ENCODE assay signal across 23 cellular contexts in genomic region chr5:75948441-75948840, GRCh38.
DNase-seq lines count a peak whose midpoint lies in the region; ATAC-seq, FAIRE-seq and TF ChIP-seq lines count a peak whose summit lies in the region.
"Had no signal": no experiment of that assay in that cellular context is flagged by ENCODE, and none has a peak within 500 bp of the region (broad histone marks: within the 10 kb centered on the region; RNA-seq: fewer than 3 reads in every experiment).

No MANE protein-coding gene starts in this region.

- TF ChIP-seq RAD21 in K562 (CRISPR knock-in tag; conservative IDR thresholded peaks at IDR 0.05 in 1 of 2, IDR thresholded peaks at IDR 0.05 in 1 of 2): no peak

- TF ChIP-seq POLR2A in GM12891 (IDR thresholded peaks at IDR 0.05; ENCODE audit: low read depth, low read length) (no peak), NB4 (IDR thresholded peaks at IDR 0.05; ENCODE audit: extremely low read depth, insufficient read length) (no peak), K562 (conservative IDR thresholded peaks at IDR 0.05) (no peak)

- no peaks in the 10 kb centered on the region for H3K79me2 ChIP-seq in K562 (ENCODE audit: control insufficient read depth, insufficient read depth, low read length)

- H3K9ac ChIP-seq in K562 (ENCODE audit: insufficient read depth in 1 of 2, low read depth in 2 of 2, low read length in 2 of 2): no peak overlapping the region

- DNase-seq in GM12891 (ENCODE audit: insufficient read length, low spot score) (no peak), NB4 (ENCODE audit: low read depth) (peak; percentile 15), SIG-M5 (lab: John Stamatoyannopoulos, UW) (peak; percentile 26), K562 (ENCODE audit: extremely low read depth in 1 of 4, low spot score in 3 of 4) (no peak), GM03348 (ENCODE audit: low spot score) (no peak), pons (ENCODE audit: low spot score) (no peak), COR-L47 (lab: John Stamatoyannopoulos, UW) (no peak)
- DNase-seq: 8988T; C1 segment of cervical spinal cord; Calu3; CD8-positive, alpha-beta T cell; DMS153; GOT3; HCEC 1CT; MG63; NCI-H1105 treated with DMSO at 0.1 percent for 48 hours; NCI-H1694; NCI-H2081; NCI-H2171 treated with DMSO at 0.1 percent for 48 hours; NCI-H446; NCI-H526; Peyer's patch; T-helper 2 cell had no signal

- CTCF ChIA-PET in K562 (lab: Yijun Ruan, JAX; ENCODE audit: low intra/inter-chr PET ratio): no interaction called here

- no peaks in the 10 kb centered on the region for H3K4me1 ChIP-seq in K562 (replicated peaks in 1 of 2; ENCODE audit: control insufficient read depth in 2 of 2, insufficient read depth in 2 of 2, low read length in 2 of 2)
- H3K4me1 ChIP-seq: Peyer's patch had no signal

- H3K36me3 ChIP-seq in K562 (ENCODE audit: control insufficient read depth, insufficient read depth, low read length): no peaks in the 10 kb centered on the region
- H3K36me3 ChIP-seq: MG63, Peyer's patch had no signal

- no peak for ATAC-seq in K562
- ATAC-seq: CD8-positive, alpha-beta T cell had no signal

- H3K27me3 ChIP-seq in K562 (ENCODE audit: control insufficient read depth in 2 of 2, insufficient read depth in 2 of 2, low read length in 2 of 2): no peaks in the 10 kb centered on the region
- H3K27me3 ChIP-seq: MG63, Peyer's patch had no signal

- H2AFZ ChIP-seq in K562 (ENCODE audit: low read depth, low read length): no peak overlapping the region

- H3K9me3 ChIP-seq in K562 (replicated peaks; ENCODE audit: control insufficient read depth, insufficient read depth, low read depth, low read length): no peaks in the 10 kb centered on the region
- H3K9me3 ChIP-seq: MG63, Peyer's patch had no signal

- POLR2A ChIA-PET in K562 (lab: Yijun Ruan, JAX): no interaction called here

- no peaks in the 10 kb centered on the region for H3K9me1 ChIP-seq in K562 (ENCODE audit: control insufficient read depth, insufficient read depth, low read length)

- no peak for TF ChIP-seq EP300 in K562 (IDR thresholded peaks at IDR 0.05; ENCODE audit: low read length)

- no peak for FAIRE-seq in GM12891 (lab: Jason Lieb, UNC)
- FAIRE-seq in K562 (lab: Jason Lieb, UNC): no peak

- in situ Hi-C loops in K562 (cut with MboI): no loop called here

- TF ChIP-seq CTCF in NB4 (IDR thresholded peaks at IDR 0.05; ENCODE audit: low read depth, low read length) (no peak), K562 (IDR thresholded peaks at IDR 0.05 in 2 of 3, conservative IDR thresholded peaks at IDR 0.05 in 1 of 3; ENCODE audit: insufficient read depth in 2 of 3, low read depth in 1 of 3, low read length in 3 of 3) (no peak)

- WGBS in K562 (ENCODE audit: insufficient coverage, low coverage, missing lambda C conversion rate): 0% methylated on average over 3 of the region's 3 CpGs

- H3K4me2 ChIP-seq in K562 (ENCODE audit: insufficient read depth, low read length): no peak overlapping the region

- intact Hi-C loops in K562 (cut with micrococcal nuclease): no loop called here

- BruUV-seq in K562 (replicated peaks; lab: Mats Ljungman, UMichigan): no TSS peak

- no peaks in the 10 kb centered on the region for H4K20me1 ChIP-seq in K562 (replicated peaks; ENCODE audit: control insufficient read depth, insufficient read depth, low read length)

- no peak overlapping the region for H3K4me3 ChIP-seq in NB4 (ENCODE audit: low read depth, low read length)
- H3K4me3 ChIP-seq in K562: no peak overlapping the region
- H3K4me3 ChIP-seq: MG63, Peyer's patch had no signal

- H3K27ac ChIP-seq in K562 (ENCODE audit: extremely low read depth, low read depth, low read length): no peak overlapping the region
- H3K27ac ChIP-seq: Peyer's patch had no signal

TF ChIP-seq in GM12891, 5 proteins besides CTCF, POLR2A, EP300 and RAD21:
- TF ChIP-seq PAX5 (IDR thresholded peaks at IDR 0.05; ENCODE audit: insufficient read depth, low read length, severe bottlenecking): no peak
- no peak for TF ChIP-seq TAF1 (IDR thresholded peaks at IDR 0.05; ENCODE audit: low read depth, low read length)
- no peak for TF ChIP-seq POU2F2 (IDR thresholded peaks at IDR 0.05; ENCODE audit: low read depth, low read length)
- peak; percentile 48 for TF ChIP-seq SPI1 (IDR thresholded peaks at IDR 0.05; ENCODE audit: low read depth, low read length)
- no peak for TF ChIP-seq POLR2AphosphoS5 (IDR thresholded peaks at IDR 0.05; ENCODE audit: low read depth, low read length)

TF ChIP-seq in K562, 482 proteins besides CTCF, POLR2A, EP300 and RAD21:
- peak; percentile 41; the same call in 1 of the 2 replicates for TF ChIP-seq SPI1 (IDR thresholded peaks at IDR 0.05; ENCODE audit: borderline replicate concordance, low read depth, low read length)
- TF ChIP-seq ZNF79 (CRISPR knock-in tag; IDR thresholded peaks at IDR 0.05; ENCODE audit: low read depth): no peak

Comparison
In these comparisons a context has a peak if more than half of its experiments do, and no peak if none do; other contexts are left out.
1. DNase-seq: peak in NB4 (single experiment) and SIG-M5 (single experiment); none in GM12891 (single experiment), K562 (0 of 4), GM03348 (single experiment), pons (single experiment) and COR-L47 (single experiment).